In genomic region chr2:214876815-214877214, GRCh38 we compare ENCODE assay signal across 8 cellular contexts.
"Had no signal": no experiment of that assay in that cellular context is flagged by ENCODE, and none has a peak within 500 bp of the region (broad histone marks: within the 10 kb centered on the region; RNA-seq: fewer than 3 reads in every experiment).

No MANE protein-coding gene starts in this region.

- H3K4me3 ChIP-seq: K562 had no signal

- H3K4me3 Mint-ChIP-seq: IgD-negative memory B cell had no signal

- H3K4me2 ChIP-seq: KMS-11 had no signal

- H3K27ac Mint-ChIP-seq: IgD-negative memory B cell had no signal

- H3K27me3 Mint-ChIP-seq: IgD-negative memory B cell had no signal

- ATAC-seq: K562 had no signal

- H3K4me1 Mint-ChIP-seq: IgD-negative memory B cell had no signal

- DNase-seq: IMR-90, KBM-7, KG1 had no signal

- FAIRE-seq: HTR-8/SVneo, K562 had no signal

- H3K36me3 Mint-ChIP-seq: IgD-negative memory B cell had no signal

- H3K9ac ChIP-seq: KMS-11 had no signal

- H3K27ac ChIP-seq: HL-60, KMS-11 had no signal
